Comparison of ENCODE assay signal across 1 cellular context in genomic region chr10:96832721-96833219, GRCh38.
TF ChIP-seq lines count a peak whose summit lies in the region.

No MANE protein-coding gene starts in this region.

TF ChIP-seq in HEK293, 187 proteins besides CTCF, POLR2A, EP300 and RAD21 (continued from another document and continues in another):
- TF ChIP-seq AEBP2 (tag by site-specific recombination; IDR thresholded peaks at IDR 0.05; ENCODE audit: borderline replicate concordance): no peak
- TF ChIP-seq ZNF658 (tag by site-specific recombination; IDR thresholded peaks at IDR 0.05): no peak
- no peak for TF ChIP-seq ZSCAN4 (tag by site-specific recombination; IDR thresholded peaks at IDR 0.05)
- no peak for TF ChIP-seq ZNF660 (tag by site-specific recombination; IDR thresholded peaks at IDR 0.05)
- TF ChIP-seq ZBTB1 (tag by site-specific recombination; IDR thresholded peaks at IDR 0.05): no peak
- no peak for TF ChIP-seq GFI1B (tag by site-specific recombination; IDR thresholded peaks at IDR 0.05)
- no peak for TF ChIP-seq ZNF48 (tag by site-specific recombination; IDR thresholded peaks at IDR 0.05)
- peak; percentile 77 for TF ChIP-seq ZBTB26 (tag by site-specific recombination; optimal IDR thresholded peaks at IDR 0.05)
- TF ChIP-seq ZNF423 (tag by site-specific recombination; IDR thresholded peaks at IDR 0.05): peak; percentile 77
- no peak for TF ChIP-seq ZNF391 (tag by site-specific recombination; IDR thresholded peaks at IDR 0.05; ENCODE audit: borderline replicate concordance, low read depth)
- TF ChIP-seq PRDM2 (tag by site-specific recombination; IDR thresholded peaks at IDR 0.05; ENCODE audit: borderline replicate concordance): no peak
- TF ChIP-seq ZNF214 (tag by site-specific recombination; IDR thresholded peaks at IDR 0.05; ENCODE audit: borderline replicate concordance): no peak
- TF ChIP-seq HIC1 (tag by site-specific recombination; IDR thresholded peaks at IDR 0.05): no peak
- no peak for TF ChIP-seq ZNF292 (tag by site-specific recombination; IDR thresholded peaks at IDR 0.05; ENCODE audit: borderline replicate concordance, low read depth)
- TF ChIP-seq ZNF626 (tag by site-specific recombination; IDR thresholded peaks at IDR 0.05): 0 out of 2 replicates have a peak, but pooled peaks have one; percentile 19
- TF ChIP-seq ZNF23 (tag by site-specific recombination; IDR thresholded peaks at IDR 0.05; ENCODE audit: borderline replicate concordance): no peak
- no peak for TF ChIP-seq GLI4 (tag by site-specific recombination; IDR thresholded peaks at IDR 0.05)
- no peak for TF ChIP-seq ZNF560 (tag by site-specific recombination; IDR thresholded peaks at IDR 0.05; ENCODE audit: borderline replicate concordance)
- no peak for TF ChIP-seq ZNF513 (tag by site-specific recombination; IDR thresholded peaks at IDR 0.05)
- no peak for TF ChIP-seq ZNF645 (tag by site-specific recombination; IDR thresholded peaks at IDR 0.05)
- TF ChIP-seq ZFP69B (tag by site-specific recombination; IDR thresholded peaks at IDR 0.05): no peak
- no peak for TF ChIP-seq ZNF155 (tag by site-specific recombination; IDR thresholded peaks at IDR 0.05)
- TF ChIP-seq ZNF558 (tag by site-specific recombination; IDR thresholded peaks at IDR 0.05): no peak
- no peak for TF ChIP-seq ZNF404 (tag by site-specific recombination; IDR thresholded peaks at IDR 0.05)
- no peak for TF ChIP-seq ZNF561 (tag by site-specific recombination; IDR thresholded peaks at IDR 0.05; ENCODE audit: borderline replicate concordance)
- no peak for TF ChIP-seq ZNF654 (tag by site-specific recombination; IDR thresholded peaks at IDR 0.05; ENCODE audit: low read depth)
- TF ChIP-seq KLF1 (tag by site-specific recombination; IDR thresholded peaks at IDR 0.05): peak; percentile 23; the same call in 1 of the 2 replicates
- TF ChIP-seq ZNF544 (tag by site-specific recombination; IDR thresholded peaks at IDR 0.05): no peak
- no peak for TF ChIP-seq SETDB1 (IDR thresholded peaks at IDR 0.05; ENCODE audit: insufficient read length, low read length)
- 0 out of 2 replicates have a peak, but pooled peaks have one; percentile 15 for TF ChIP-seq KLF7 (tag by site-specific recombination; IDR thresholded peaks at IDR 0.05; ENCODE audit: borderline replicate concordance)
- TF ChIP-seq SP2 (tag by site-specific recombination; IDR thresholded peaks at IDR 0.05): peak; percentile 63
- TF ChIP-seq ZNF148 (tag by site-specific recombination; IDR thresholded peaks at IDR 0.05; ENCODE audit: borderline replicate concordance): no peak
- no peak for TF ChIP-seq PRDM10 (tag by site-specific recombination; IDR thresholded peaks at IDR 0.05)
- TF ChIP-seq ZBTB17 (tag by site-specific recombination; IDR thresholded peaks at IDR 0.05): no peak
